1 cellular context compared by ENCODE assay signal in the genomic region with DNA sequence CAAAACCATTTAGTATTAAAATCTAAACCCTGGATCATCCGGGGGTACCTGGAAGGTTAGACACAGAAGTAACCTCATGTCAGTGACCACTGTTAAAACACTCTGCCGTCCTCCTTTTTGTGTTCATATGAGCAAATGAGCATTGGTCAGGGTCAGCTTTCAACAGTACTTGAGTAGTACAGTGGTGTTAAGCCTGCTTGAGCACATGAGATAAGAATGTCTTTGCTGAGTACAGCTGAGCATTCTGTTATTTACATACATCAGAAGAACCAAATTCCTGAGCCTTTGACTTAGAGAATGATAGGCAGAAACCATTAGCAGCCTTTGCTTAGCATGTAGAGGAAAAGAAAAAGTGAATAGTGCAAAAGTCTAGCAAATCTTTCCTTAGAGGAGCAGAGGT.
TF ChIP-seq lines count a peak whose summit lies in the region.

No MANE protein-coding gene starts in this region.

TF ChIP-seq in IMR-90, 13 proteins besides CTCF, POLR2A, EP300 and RAD21 (continued from another document):
- TF ChIP-seq, protein P1, sequence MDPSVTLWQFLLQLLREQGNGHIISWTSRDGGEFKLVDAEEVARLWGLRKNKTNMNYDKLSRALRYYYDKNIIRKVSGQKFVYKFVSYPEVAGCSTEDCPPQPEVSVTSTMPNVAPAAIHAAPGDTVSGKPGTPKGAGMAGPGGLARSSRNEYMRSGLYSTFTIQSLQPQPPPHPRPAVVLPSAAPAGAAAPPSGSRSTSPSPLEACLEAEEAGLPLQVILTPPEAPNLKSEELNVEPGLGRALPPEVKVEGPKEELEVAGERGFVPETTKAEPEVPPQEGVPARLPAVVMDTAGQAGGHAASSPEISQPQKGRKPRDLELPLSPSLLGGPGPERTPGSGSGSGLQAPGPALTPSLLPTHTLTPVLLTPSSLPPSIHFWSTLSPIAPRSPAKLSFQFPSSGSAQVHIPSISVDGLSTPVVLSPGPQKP (IDR thresholded peaks at IDR 0.05; ENCODE audit: borderline replicate concordance, low read depth, low read length) = no peak
- TF ChIP-seq, protein P2, sequence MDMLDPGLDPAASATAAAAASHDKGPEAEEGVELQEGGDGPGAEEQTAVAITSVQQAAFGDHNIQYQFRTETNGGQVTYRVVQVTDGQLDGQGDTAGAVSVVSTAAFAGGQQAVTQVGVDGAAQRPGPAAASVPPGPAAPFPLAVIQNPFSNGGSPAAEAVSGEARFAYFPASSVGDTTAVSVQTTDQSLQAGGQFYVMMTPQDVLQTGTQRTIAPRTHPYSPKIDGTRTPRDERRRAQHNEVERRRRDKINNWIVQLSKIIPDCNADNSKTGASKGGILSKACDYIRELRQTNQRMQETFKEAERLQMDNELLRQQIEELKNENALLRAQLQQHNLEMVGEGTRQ (IDR thresholded peaks at IDR 0.05; ENCODE audit: low read depth, low read length) = no peak
- TF ChIP-seq NFE2L2 (IDR thresholded peaks at IDR 0.05; ENCODE audit: low read depth, low read length) (no peak), MAFK (IDR thresholded peaks at IDR 0.05; ENCODE audit: low read depth, low read length) (no peak), CHD1 (IDR thresholded peaks at IDR 0.05; ENCODE audit: low read depth, low read length) (no peak), SMC3 (IDR thresholded peaks at IDR 0.05; ENCODE audit: low read depth, low read length) (no peak), MXI1 (IDR thresholded peaks at IDR 0.05; ENCODE audit: borderline replicate concordance, low read depth, low read length) (no peak), CEBPB (IDR thresholded peaks at IDR 0.05; ENCODE audit: low read depth, low read length) (no peak), BHLHE40 (IDR thresholded peaks at IDR 0.05; ENCODE audit: low read depth, low read length) (no peak; the same call in 1 of the 2 replicates)
TF ChIP-seq in IMR-90: peak in this region for 0.
